Comparison of ENCODE assay signal across 1 cellular context in the genomic region with DNA sequence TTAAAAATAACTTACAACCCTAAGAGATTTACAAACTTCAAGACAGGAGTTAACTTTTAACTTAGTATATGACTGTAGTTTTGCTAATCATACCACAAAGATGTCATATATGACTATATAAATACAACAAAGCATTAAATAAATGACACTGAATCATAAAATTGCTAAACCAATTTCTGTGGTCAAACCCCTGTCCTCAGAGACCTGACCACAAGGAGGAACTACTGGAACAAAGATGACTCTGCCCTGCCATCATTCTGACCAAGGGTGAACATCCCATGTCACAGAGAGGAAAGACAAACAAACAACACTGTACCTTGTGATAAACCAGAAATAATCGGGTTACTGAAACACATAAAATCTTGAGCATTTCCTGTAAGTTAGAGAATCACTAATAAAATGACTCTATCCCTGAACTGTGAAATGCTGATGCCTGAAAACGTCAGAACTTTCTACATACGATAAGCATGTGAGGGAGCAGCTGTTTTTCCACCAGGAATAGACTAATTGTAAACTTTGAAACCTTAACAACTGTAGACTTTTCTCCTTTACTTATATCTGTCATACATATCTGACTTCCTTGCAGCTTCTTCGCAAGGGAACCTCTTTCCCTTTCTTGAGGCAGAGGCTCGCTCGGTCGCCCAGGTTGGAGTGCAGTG.
TF ChIP-seq lines count a peak whose summit lies in the region.

No MANE protein-coding gene starts in this region.

TF ChIP-seq in GM12878, 131 proteins besides CTCF, POLR2A, EP300 and RAD21 (continued from another document and continues in another):
- TF ChIP-seq, protein P1, sequence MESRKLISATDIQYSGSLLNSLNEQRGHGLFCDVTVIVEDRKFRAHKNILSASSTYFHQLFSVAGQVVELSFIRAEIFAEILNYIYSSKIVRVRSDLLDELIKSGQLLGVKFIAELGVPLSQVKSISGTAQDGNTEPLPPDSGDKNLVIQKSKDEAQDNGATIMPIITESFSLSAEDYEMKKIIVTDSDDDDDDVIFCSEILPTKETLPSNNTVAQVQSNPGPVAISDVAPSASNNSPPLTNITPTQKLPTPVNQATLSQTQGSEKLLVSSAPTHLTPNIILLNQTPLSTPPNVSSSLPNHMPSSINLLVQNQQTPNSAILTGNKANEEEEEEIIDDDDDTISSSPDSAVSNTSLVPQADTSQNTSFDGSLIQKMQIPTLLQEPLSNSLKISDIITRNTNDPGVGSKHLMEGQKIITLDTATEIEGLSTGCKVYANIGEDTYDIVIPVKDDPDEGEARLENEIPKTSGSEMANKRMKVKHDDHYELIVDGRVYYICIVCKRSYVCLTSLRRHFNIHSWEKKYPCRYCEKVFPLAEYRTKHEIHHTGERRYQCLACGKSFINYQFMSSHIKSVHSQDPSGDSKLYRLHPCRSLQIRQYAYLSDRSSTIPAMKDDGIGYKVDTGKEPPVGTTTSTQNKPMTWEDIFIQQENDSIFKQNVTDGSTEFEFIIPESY (IDR thresholded peaks at IDR 0.05), result no peak
- TF ChIP-seq, protein P2, sequence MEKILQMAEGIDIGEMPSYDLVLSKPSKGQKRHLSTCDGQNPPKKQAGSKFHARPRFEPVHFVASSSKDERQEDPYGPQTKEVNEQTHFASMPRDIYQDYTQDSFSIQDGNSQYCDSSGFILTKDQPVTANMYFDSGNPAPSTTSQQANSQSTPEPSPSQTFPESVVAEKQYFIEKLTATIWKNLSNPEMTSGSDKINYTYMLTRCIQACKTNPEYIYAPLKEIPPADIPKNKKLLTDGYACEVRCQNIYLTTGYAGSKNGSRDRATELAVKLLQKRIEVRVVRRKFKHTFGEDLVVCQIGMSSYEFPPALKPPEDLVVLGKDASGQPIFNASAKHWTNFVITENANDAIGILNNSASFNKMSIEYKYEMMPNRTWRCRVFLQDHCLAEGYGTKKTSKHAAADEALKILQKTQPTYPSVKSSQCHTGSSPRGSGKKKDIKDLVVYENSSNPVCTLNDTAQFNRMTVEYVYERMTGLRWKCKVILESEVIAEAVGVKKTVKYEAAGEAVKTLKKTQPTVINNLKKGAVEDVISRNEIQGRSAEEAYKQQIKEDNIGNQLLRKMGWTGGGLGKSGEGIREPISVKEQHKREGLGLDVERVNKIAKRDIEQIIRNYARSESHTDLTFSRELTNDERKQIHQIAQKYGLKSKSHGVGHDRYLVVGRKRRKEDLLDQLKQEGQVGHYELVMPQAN (conservative IDR thresholded peaks at IDR 0.05), result no peak
- TF ChIP-seq KAT2A (conservative IDR thresholded peaks at IDR 0.05; ENCODE audit: control insufficient read depth, low read depth, low read length) (no peak), RCOR1 (conservative IDR thresholded peaks at IDR 0.05; ENCODE audit: low read depth, low read length) (no peak), IKZF2 (IDR thresholded peaks at IDR 0.05) (peak in 1 of 2 experiments; percentile 40; a peak in 2 of 4 replicates), CREM (IDR thresholded peaks at IDR 0.05; ENCODE audit: low read depth) (peak; percentile 82), YY1 (IDR thresholded peaks at IDR 0.05; ENCODE audit: low read depth, low read length) (no peak), RUNX3 (IDR thresholded peaks at IDR 0.05; ENCODE audit: low read length) (peak; percentile 99), CBX5 (IDR thresholded peaks at IDR 0.05; ENCODE audit: low read depth) (no peak), TCF3 (IDR thresholded peaks at IDR 0.05; ENCODE audit: borderline replicate concordance, insufficient read depth, low read depth, low read length) (no peak), POLR2AphosphoS5 (IDR thresholded peaks at IDR 0.05; ENCODE audit: low read length) (no peak), CHD2 (IDR thresholded peaks at IDR 0.05; ENCODE audit: borderline replicate concordance, low read depth, low read length) (no peak; the same call in 1 of the 2 replicates), POLR2AphosphoS2 (IDR thresholded peaks at IDR 0.05; ENCODE audit: low read depth, low read length) (no peak), NR2F1 (conservative IDR thresholded peaks at IDR 0.05) (peak; percentile 89), ATF7 (IDR thresholded peaks at IDR 0.05; ENCODE audit: low read depth) (peak; percentile 86), PAX8 (IDR thresholded peaks at IDR 0.05) (no peak), BMI1 (IDR thresholded peaks at IDR 0.05; ENCODE audit: borderline replicate concordance) (peak; percentile 82), SMAD1 (IDR thresholded peaks at IDR 0.05; ENCODE audit: low read depth, partially characterized antibody) (no peak), BCL11A (IDR thresholded peaks at IDR 0.05; ENCODE audit: low read depth, low read length) (peak; percentile 89), GABPA (IDR thresholded peaks at IDR 0.05; ENCODE audit: low read depth) (no peak; the same call in 1 of the 2 replicates), NFIC (IDR thresholded peaks at IDR 0.05; ENCODE audit: low read depth, low read length) (peak; percentile 97), JUND (IDR thresholded peaks at IDR 0.05; ENCODE audit: low read depth, low read length) (no peak)
- TF ChIP-seq, protein P3, sequence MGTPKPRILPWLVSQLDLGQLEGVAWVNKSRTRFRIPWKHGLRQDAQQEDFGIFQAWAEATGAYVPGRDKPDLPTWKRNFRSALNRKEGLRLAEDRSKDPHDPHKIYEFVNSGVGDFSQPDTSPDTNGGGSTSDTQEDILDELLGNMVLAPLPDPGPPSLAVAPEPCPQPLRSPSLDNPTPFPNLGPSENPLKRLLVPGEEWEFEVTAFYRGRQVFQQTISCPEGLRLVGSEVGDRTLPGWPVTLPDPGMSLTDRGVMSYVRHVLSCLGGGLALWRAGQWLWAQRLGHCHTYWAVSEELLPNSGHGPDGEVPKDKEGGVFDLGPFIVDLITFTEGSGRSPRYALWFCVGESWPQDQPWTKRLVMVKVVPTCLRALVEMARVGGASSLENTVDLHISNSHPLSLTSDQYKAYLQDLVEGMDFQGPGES (IDR thresholded peaks at IDR 0.05), result no peak
- TF ChIP-seq, protein P4, sequence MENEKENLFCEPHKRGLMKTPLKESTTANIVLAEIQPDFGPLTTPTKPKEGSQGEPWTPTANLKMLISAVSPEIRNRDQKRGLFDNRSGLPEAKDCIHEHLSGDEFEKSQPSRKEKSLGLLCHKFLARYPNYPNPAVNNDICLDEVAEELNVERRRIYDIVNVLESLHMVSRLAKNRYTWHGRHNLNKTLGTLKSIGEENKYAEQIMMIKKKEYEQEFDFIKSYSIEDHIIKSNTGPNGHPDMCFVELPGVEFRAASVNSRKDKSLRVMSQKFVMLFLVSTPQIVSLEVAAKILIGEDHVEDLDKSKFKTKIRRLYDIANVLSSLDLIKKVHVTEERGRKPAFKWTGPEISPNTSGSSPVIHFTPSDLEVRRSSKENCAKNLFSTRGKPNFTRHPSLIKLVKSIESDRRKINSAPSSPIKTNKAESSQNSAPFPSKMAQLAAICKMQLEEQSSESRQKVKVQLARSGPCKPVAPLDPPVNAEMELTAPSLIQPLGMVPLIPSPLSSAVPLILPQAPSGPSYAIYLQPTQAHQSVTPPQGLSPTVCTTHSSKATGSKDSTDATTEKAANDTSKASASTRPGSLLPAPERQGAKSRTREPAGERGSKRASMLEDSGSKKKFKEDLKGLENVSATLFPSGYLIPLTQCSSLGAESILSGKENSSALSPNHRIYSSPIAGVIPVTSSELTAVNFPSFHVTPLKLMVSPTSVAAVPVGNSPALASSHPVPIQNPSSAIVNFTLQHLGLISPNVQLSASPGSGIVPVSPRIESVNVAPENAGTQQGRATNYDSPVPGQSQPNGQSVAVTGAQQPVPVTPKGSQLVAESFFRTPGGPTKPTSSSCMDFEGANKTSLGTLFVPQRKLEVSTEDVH (IDR thresholded peaks at IDR 0.05; ENCODE audit: low read depth, partially characterized antibody), result no peak
- TF ChIP-seq, protein P5, sequence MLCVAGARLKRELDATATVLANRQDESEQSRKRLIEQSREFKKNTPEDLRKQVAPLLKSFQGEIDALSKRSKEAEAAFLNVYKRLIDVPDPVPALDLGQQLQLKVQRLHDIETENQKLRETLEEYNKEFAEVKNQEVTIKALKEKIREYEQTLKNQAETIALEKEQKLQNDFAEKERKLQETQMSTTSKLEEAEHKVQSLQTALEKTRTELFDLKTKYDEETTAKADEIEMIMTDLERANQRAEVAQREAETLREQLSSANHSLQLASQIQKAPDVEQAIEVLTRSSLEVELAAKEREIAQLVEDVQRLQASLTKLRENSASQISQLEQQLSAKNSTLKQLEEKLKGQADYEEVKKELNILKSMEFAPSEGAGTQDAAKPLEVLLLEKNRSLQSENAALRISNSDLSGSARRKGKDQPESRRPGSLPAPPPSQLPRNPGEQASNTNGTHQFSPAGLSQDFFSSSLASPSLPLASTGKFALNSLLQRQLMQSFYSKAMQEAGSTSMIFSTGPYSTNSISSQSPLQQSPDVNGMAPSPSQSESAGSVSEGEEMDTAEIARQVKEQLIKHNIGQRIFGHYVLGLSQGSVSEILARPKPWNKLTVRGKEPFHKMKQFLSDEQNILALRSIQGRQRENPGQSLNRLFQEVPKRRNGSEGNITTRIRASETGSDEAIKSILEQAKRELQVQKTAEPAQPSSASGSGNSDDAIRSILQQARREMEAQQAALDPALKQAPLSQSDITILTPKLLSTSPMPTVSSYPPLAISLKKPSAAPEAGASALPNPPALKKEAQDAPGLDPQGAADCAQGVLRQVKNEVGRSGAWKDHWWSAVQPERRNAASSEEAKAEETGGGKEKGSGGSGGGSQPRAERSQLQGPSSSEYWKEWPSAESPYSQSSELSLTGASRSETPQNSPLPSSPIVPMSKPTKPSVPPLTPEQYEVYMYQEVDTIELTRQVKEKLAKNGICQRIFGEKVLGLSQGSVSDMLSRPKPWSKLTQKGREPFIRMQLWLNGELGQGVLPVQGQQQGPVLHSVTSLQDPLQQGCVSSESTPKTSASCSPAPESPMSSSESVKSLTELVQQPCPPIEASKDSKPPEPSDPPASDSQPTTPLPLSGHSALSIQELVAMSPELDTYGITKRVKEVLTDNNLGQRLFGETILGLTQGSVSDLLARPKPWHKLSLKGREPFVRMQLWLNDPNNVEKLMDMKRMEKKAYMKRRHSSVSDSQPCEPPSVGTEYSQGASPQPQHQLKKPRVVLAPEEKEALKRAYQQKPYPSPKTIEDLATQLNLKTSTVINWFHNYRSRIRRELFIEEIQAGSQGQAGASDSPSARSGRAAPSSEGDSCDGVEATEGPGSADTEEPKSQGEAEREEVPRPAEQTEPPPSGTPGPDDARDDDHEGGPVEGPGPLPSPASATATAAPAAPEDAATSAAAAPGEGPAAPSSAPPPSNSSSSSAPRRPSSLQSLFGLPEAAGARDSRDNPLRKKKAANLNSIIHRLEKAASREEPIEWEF (IDR thresholded peaks at IDR 0.05; ENCODE audit: insufficient replicate concordance, low read depth, low read length), result no peak
- TF ChIP-seq, protein P6, sequence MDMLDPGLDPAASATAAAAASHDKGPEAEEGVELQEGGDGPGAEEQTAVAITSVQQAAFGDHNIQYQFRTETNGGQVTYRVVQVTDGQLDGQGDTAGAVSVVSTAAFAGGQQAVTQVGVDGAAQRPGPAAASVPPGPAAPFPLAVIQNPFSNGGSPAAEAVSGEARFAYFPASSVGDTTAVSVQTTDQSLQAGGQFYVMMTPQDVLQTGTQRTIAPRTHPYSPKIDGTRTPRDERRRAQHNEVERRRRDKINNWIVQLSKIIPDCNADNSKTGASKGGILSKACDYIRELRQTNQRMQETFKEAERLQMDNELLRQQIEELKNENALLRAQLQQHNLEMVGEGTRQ (IDR thresholded peaks at IDR 0.05; ENCODE audit: borderline replicate concordance, low read depth, low read length), result no peak
- TF ChIP-seq, protein P7, sequence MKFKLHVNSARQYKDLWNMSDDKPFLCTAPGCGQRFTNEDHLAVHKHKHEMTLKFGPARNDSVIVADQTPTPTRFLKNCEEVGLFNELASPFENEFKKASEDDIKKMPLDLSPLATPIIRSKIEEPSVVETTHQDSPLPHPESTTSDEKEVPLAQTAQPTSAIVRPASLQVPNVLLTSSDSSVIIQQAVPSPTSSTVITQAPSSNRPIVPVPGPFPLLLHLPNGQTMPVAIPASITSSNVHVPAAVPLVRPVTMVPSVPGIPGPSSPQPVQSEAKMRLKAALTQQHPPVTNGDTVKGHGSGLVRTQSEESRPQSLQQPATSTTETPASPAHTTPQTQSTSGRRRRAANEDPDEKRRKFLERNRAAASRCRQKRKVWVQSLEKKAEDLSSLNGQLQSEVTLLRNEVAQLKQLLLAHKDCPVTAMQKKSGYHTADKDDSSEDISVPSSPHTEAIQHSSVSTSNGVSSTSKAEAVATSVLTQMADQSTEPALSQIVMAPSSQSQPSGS (IDR thresholded peaks at IDR 0.05; ENCODE audit: low read length), result peak; percentile 92
- TF ChIP-seq, protein P8, sequence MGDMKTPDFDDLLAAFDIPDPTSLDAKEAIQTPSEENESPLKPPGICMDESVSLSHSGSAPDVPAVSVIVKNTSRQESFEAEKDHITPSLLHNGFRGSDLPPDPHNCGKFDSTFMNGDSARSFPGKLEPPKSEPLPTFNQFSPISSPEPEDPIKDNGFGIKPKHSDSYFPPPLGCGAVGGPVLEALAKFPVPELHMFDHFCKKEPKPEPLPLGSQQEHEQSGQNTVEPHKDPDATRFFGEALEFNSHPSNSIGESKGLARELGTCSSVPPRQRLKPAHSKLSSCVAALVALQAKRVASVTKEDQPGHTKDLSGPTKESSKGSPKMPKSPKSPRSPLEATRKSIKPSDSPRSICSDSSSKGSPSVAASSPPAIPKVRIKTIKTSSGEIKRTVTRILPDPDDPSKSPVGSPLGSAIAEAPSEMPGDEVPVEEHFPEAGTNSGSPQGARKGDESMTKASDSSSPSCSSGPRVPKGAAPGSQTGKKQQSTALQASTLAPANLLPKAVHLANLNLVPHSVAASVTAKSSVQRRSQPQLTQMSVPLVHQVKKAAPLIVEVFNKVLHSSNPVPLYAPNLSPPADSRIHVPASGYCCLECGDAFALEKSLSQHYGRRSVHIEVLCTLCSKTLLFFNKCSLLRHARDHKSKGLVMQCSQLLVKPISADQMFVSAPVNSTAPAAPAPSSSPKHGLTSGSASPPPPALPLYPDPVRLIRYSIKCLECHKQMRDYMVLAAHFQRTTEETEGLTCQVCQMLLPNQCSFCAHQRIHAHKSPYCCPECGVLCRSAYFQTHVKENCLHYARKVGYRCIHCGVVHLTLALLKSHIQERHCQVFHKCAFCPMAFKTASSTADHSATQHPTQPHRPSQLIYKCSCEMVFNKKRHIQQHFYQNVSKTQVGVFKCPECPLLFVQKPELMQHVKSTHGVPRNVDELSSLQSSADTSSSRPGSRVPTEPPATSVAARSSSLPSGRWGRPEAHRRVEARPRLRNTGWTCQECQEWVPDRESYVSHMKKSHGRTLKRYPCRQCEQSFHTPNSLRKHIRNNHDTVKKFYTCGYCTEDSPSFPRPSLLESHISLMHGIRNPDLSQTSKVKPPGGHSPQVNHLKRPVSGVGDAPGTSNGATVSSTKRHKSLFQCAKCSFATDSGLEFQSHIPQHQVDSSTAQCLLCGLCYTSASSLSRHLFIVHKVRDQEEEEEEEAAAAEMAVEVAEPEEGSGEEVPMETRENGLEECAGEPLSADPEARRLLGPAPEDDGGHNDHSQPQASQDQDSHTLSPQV (IDR thresholded peaks at IDR 0.05), result no peak
